In genomic region chr17:61338000-61338864, GRCh38 we compare ENCODE assay signal across 12 cellular contexts.
DNase-seq lines count a peak whose midpoint lies in the region; ATAC-seq and TF ChIP-seq lines count a peak whose summit lies in the region.
"Had no signal": no experiment of that assay in that cellular context is flagged by ENCODE, and none has a peak within 500 bp of the region (broad histone marks: within the 10 kb centered on the region; RNA-seq: fewer than 3 reads in every experiment).

No MANE protein-coding gene starts in this region.

- DNase-seq in AG09309 (ENCODE audit: low read depth) (peak; percentile 75), LHCN-M2 (ENCODE audit: low read depth) (peak; percentile 93), choroid plexus epithelial cell (ENCODE audit: low read depth) (peak; percentile 44), osteocyte (ENCODE audit: extremely low spot score, unreplicated experiment) (no peak), OCI-M1 (lab: John Stamatoyannopoulos, UW) (no peak)
- DNase-seq in stimulated activated naive CD4-positive, alpha-beta T cell (lab: John Stamatoyannopoulos, UW): no peak
- DNase-seq: activated T-cell treated with anti-CD3 and anti-CD28 coated beads, Interleukin-2, amount 50 U/mL, for 24 hours; stimulated activated naive CD4-positive, alpha-beta T cell treated with Interleukin-2 at 50 U/mL for 16 hours had no signal

- H3K4me3 ChIP-seq in AG09309 (ENCODE audit: control insufficient read depth, low read depth, low read length) (no peak overlapping the region), choroid plexus epithelial cell (ENCODE audit: low read depth, low read length) (no peak overlapping the region)
- H3K4me3 ChIP-seq: K562, skin epidermis had no signal

- H3K27ac Mint-ChIP-seq in osteocyte (ENCODE audit: unreplicated experiment): peak overlapping the region; percentile 71
- H3K27ac Mint-ChIP-seq: activated T-cell treated with anti-CD3 and anti-CD28 coated beads, Interleukin-2, amount 50 U/mL, for 24 hours had no signal

- no peak for TF ChIP-seq CTCF in AG09309 (IDR thresholded peaks at IDR 0.05; ENCODE audit: control insufficient read depth, insufficient read depth, low read depth, low read length, missing control alignments)
- TF ChIP-seq CTCF in choroid plexus epithelial cell (conservative IDR thresholded peaks at IDR 0.05; ENCODE audit: low read depth, low read length): no peak
- no peak for TF ChIP-seq CTCF in osteocyte (IDR thresholded peaks at IDR 0.05)

- no peak overlapping the region for H3K4me3 Mint-ChIP-seq in osteocyte (ENCODE audit: unreplicated experiment)
- H3K4me3 Mint-ChIP-seq: activated T-cell treated with anti-CD3 and anti-CD28 coated beads, Interleukin-2, amount 50 U/mL, for 24 hours had no signal

- no peaks in the 10 kb centered on the region for H3K36me3 Mint-ChIP-seq in osteocyte (ENCODE audit: unreplicated experiment)

- H3K27me3 Mint-ChIP-seq in osteocyte (ENCODE audit: unreplicated experiment): no peaks in the 10 kb centered on the region
- H3K27me3 Mint-ChIP-seq: activated T-cell treated with anti-CD3 and anti-CD28 coated beads, Interleukin-2, amount 50 U/mL, for 24 hours had no signal

- ATAC-seq in activated CD4-positive, CD25-positive, alpha-beta regulatory T cell treated with anti-CD3 and anti-CD28 coated beads, Interleukin-2, amount 50 U/mL, for 24 hours: no peak
- no peak for ATAC-seq in HG02763 (IDR thresholded peaks at IDR 0.05; ENCODE audit: unreplicated experiment)
- ATAC-seq: K562 had no signal

- no peaks in the 10 kb centered on the region for H3K9me3 Mint-ChIP-seq in osteocyte (ENCODE audit: unreplicated experiment)
- H3K9me3 Mint-ChIP-seq: activated T-cell treated with anti-CD3 and anti-CD28 coated beads, Interleukin-2, amount 50 U/mL, for 24 hours had no signal

- H3K4me1 Mint-ChIP-seq in osteocyte (ENCODE audit: unreplicated experiment): peaks cover 42% of the 10 kb centered on the region

Comparison
In these comparisons a context has a peak if more than half of its experiments do, and no peak if none do; other contexts are left out.
1. DNase-seq: peak in AG09309 (single experiment), LHCN-M2 (single experiment) and choroid plexus epithelial cell (single experiment); none in osteocyte (single experiment), stimulated activated naive CD4-positive, alpha-beta T cell (0 of 6) and OCI-M1 (single experiment).